Comparison of ENCODE assay signal across 27 cellular contexts in the genomic region with DNA sequence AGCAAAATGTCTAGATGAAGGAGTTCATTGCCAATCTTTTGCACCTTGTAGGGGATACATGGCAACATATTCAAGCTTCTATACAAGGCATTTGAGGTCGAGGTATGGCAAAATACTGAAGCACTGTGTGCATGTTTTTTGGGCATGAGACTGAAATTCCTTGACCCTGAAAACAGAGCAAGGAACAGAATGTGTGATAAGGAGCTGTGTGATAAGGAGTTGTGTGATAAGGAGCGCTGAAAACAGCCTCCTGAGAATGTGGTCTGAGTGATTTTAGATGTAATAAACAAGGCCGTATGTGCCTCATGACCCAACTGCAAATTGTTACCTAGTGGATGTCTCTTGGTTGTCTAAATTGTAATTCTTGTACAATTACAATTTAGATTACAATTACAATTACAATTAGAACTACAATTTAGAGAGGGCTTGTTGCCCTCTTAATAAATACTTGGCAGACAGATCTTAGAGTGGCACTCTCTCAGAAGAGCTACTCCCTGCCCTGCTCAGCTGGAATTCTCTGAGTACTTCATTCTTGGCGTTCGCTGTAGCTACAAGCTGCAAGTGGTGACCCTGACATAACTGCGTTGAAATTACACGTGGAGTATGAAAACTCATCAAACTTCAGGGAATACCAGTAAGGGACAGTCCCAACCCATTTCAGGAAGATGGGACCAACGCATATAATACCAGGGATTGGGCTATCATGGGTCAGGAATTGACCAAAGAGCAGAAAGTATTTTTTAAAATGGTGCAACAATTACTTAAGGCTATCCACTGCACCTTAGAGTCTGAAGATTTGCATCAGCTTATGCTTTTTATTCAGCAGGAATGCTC. TPM values are rescaled to one million over a fixed set of nuclear protein-coding genes. Genes with fewer than 3 reads are reported as not detected.
DNase-seq lines count a peak whose midpoint lies in the region; ATAC-seq, FAIRE-seq and TF ChIP-seq lines count a peak whose summit lies in the region.
"Had no signal": no experiment of that assay in that cellular context is flagged by ENCODE, and none has a peak within 500 bp of the region (broad histone marks: within the 10 kb centered on the region; RNA-seq: fewer than 3 reads in every experiment).

No MANE protein-coding gene starts in this region.

- H3K36me3 Mint-ChIP-seq in GM23338 (ENCODE audit: low read depth): no peaks in the 10 kb centered on the region
- peaks cover 0 to 8% (median 0%) of the 10 kb centered on the region in 3 donors for H3K36me3 Mint-ChIP-seq in CD8-positive, alpha-beta memory T cell
- H3K36me3 Mint-ChIP-seq: activated naive CD4-positive, alpha-beta T cell treated with anti-CD3 and anti-CD28 coated beads, Interleukin-2, amount 50 U/mL, for 24 hours; naive thymus-derived CD4-positive, alpha-beta T cell; WTC11 had no signal

- CTCF ChIA-PET in CD8-positive, alpha-beta memory T cell (lab: Charles Lee): no interaction called here

- H3K27me3 Mint-ChIP-seq in GM23338 (ENCODE audit: insufficient read depth, low read depth, poor library complexity): peaks cover 4% of the 10 kb centered on the region
- no peaks in the 10 kb centered on the region for H3K27me3 Mint-ChIP-seq in CD8-positive, alpha-beta memory T cell
- H3K27me3 Mint-ChIP-seq: activated naive CD4-positive, alpha-beta T cell treated with anti-CD3 and anti-CD28 coated beads, Interleukin-2, amount 50 U/mL, for 24 hours; central memory CD8-positive, alpha-beta T cell had no signal

- H3K4me2 ChIP-seq in GM23338: no peak overlapping the region
- H3K4me2 ChIP-seq: smooth muscle cell had no signal

- peak overlapping the region; percentile 0; the same call in 1 of the 2 replicates for H2AFZ ChIP-seq in GM23338

- H3K9me2 ChIP-seq in GM23338 (ENCODE audit: insufficient read depth): no peaks in the 10 kb centered on the region

- H3K9me3 ChIP-seq in left ventricle myocardium inferior (replicated peaks): peaks cover 3% of the 10 kb centered on the region
- no peaks in the 10 kb centered on the region for H3K9me3 ChIP-seq in small intestine (ENCODE audit: control insufficient read depth, low read depth)
- no peaks in the 10 kb centered on the region for H3K9me3 ChIP-seq in CD8-positive, alpha-beta memory T cell (ENCODE audit: low read length)
- H3K9me3 ChIP-seq: gastrocnemius medialis had no signal

- H3K27me3 ChIP-seq in GM23338 (ENCODE audit: insufficient read depth) (no peaks in the 10 kb centered on the region), left ventricle myocardium inferior (ENCODE audit: low read depth) (no peaks in the 10 kb centered on the region), small intestine (ENCODE audit: control insufficient read depth in 2 of 2, insufficient read depth in 2 of 2, low read length in 2 of 2) (no peaks in the 10 kb centered on the region)
- H3K27me3 ChIP-seq in CD8-positive, alpha-beta memory T cell (ENCODE audit: insufficient read depth, low read length, poor library complexity, severe bottlenecking): no peaks in the 10 kb centered on the region
- H3K27me3 ChIP-seq: gastrocnemius medialis had no signal

- H3K4me1 Mint-ChIP-seq in GM23338: no peaks in the 10 kb centered on the region; the same call in 2 of the 3 replicates
- H3K4me1 Mint-ChIP-seq in CD8-positive, alpha-beta memory T cell: no peaks in the 10 kb centered on the region
- H3K4me1 Mint-ChIP-seq: activated naive CD4-positive, alpha-beta T cell treated with anti-CD3 and anti-CD28 coated beads, Interleukin-2, amount 50 U/mL, for 24 hours; central memory CD8-positive, alpha-beta T cell; naive thymus-derived CD4-positive, alpha-beta T cell had no signal

- ATAC-seq in GM23338: no peak
- ATAC-seq in GM21528 (IDR thresholded peaks at IDR 0.05; ENCODE audit: low FRiP score, unreplicated experiment): no peak
- ATAC-seq: gastrocnemius medialis; naive thymus-derived CD4-positive, alpha-beta T cell had no signal

- no peak for FAIRE-seq in small intestine (lab: Jason Lieb, UNC)
- FAIRE-seq: D721Med, keratinocyte had no signal

- WGBS in small intestine, 3 donors: 56 to 73% (median 62%) methylated on average over 8 of the region's 8 CpGs

- no peaks in the 10 kb centered on the region for H3K4me1 ChIP-seq in GM23338 (ENCODE audit: insufficient read depth)
- peaks cover 36% of the 10 kb centered on the region for H3K4me1 ChIP-seq in left ventricle myocardium inferior
- peaks cover 0 to 2% of the 10 kb centered on the region in 2 donors for H3K4me1 ChIP-seq in small intestine (ENCODE audit: control insufficient read depth in 2 of 2, insufficient read depth in 1 of 2, low read depth in 1 of 2, low read length in 1 of 2)
- no peaks in the 10 kb centered on the region for H3K4me1 ChIP-seq in CD8-positive, alpha-beta memory T cell (ENCODE audit: insufficient read depth, low read length)
- H3K4me1 ChIP-seq: gastrocnemius medialis had no signal

- no peaks in the 10 kb centered on the region for H4K20me1 ChIP-seq in GM23338 (replicated peaks; ENCODE audit: insufficient read depth)

- DNase-seq in GM23338 (ENCODE audit: low spot score): no peak
- DNase-seq in amniotic epithelial cell (ENCODE audit: low read depth): peak; percentile 98
- DNase-seq in left ventricle myocardium inferior: no peak
- DNase-seq in small intestine: peak; percentile 34
- no peak for DNase-seq in stimulated activated naive CD4-positive, alpha-beta T cell (lab: John Stamatoyannopoulos, UW)
- DNase-seq in CD8-positive, alpha-beta memory T cell: no peak
- DNase-seq: activated CD4-positive, alpha-beta T cell treated with anti-CD3 and anti-CD28 coated beads, Interleukin-2, amount 50 U/mL, for 4 hours; aorta; gastrocnemius medialis; IMR-90; mesenchymal stem cell; naive thymus-derived CD4-positive, alpha-beta T cell; NCI-H1092 treated with DMSO at 0.1 percent for 48 hours; NCI-H2081; NCI-H82; nucleus accumbens had no signal

- TF ChIP-seq CTCF in GM23338 (conservative IDR thresholded peaks at IDR 0.05; ENCODE audit: low read depth in 2 of 2) (no peak), left ventricle myocardium inferior (IDR thresholded peaks at IDR 0.05; ENCODE audit: borderline replicate concordance) (no peak)

- H3K4me3 ChIP-seq in GM23338 (no peak overlapping the region), left ventricle myocardium inferior (no peak overlapping the region), small intestine (ENCODE audit: low read depth in 1 of 2, low read length in 2 of 2) (no peak overlapping the region)
- H3K4me3 ChIP-seq in CD8-positive, alpha-beta memory T cell (ENCODE audit: low read length): no peak overlapping the region
- H3K4me3 ChIP-seq: gastrocnemius medialis, smooth muscle cell had no signal

- H3K27ac Mint-ChIP-seq in GM23338: no peak overlapping the region
- peak overlapping the region in 1 of 8 donors; percentile 7 for H3K27ac Mint-ChIP-seq in CD8-positive, alpha-beta memory T cell
- H3K27ac Mint-ChIP-seq: activated naive CD4-positive, alpha-beta T cell treated with anti-CD3 and anti-CD28 coated beads, Interleukin-2, amount 50 U/mL, for 24 hours; naive thymus-derived CD4-positive, alpha-beta T cell; T-helper 2 cell treated with Interferon-gamma antibody and Interleukin-4, amounts not matched to agents 5 μg/mL and 100 μg/mL, for 36 hours; WTC11 had no signal

- no peaks in the 10 kb centered on the region for H3K36me3 ChIP-seq in GM23338 (ENCODE audit: insufficient read depth)
- no peaks in the 10 kb centered on the region for H3K36me3 ChIP-seq in left ventricle myocardium inferior
- no peaks in the 10 kb centered on the region for H3K36me3 ChIP-seq in small intestine (ENCODE audit: control insufficient read depth in 2 of 2, insufficient read depth in 2 of 2, low read length in 2 of 2)
- no peaks in the 10 kb centered on the region for H3K36me3 ChIP-seq in CD8-positive, alpha-beta memory T cell (ENCODE audit: insufficient read depth, low read length)
- H3K36me3 ChIP-seq: gastrocnemius medialis had no signal

- H3K27ac ChIP-seq in GM23338 (ENCODE audit: low read depth): no peak overlapping the region
- peak overlapping the region; percentile 53 for H3K27ac ChIP-seq in left ventricle myocardium inferior (replicated peaks)
- H3K27ac ChIP-seq in small intestine (ENCODE audit: low read depth in 1 of 2, low read length in 1 of 2): no peak overlapping the region
- H3K27ac ChIP-seq in CD8-positive, alpha-beta memory T cell (ENCODE audit: low read depth, low read length): no peak overlapping the region
- H3K27ac ChIP-seq: C4-2B, gastrocnemius medialis had no signal

- no peaks in the 10 kb centered on the region for H3K79me2 ChIP-seq in GM23338 (replicated peaks; ENCODE audit: insufficient read depth)

- H3K9me3 Mint-ChIP-seq in GM23338: 0 out of 3 replicates have a peak, but pooled peaks cover 2% of the 10 kb centered on the region
- no peaks in the 10 kb centered on the region for H3K9me3 Mint-ChIP-seq in CD8-positive, alpha-beta memory T cell
- H3K9me3 Mint-ChIP-seq: activated naive CD4-positive, alpha-beta T cell treated with anti-CD3 and anti-CD28 coated beads, Interleukin-2, amount 50 U/mL, for 24 hours; central memory CD8-positive, alpha-beta T cell; T-helper 2 cell treated with Interferon-gamma antibody and Interleukin-4, amounts not matched to agents 5 μg/mL and 100 μg/mL, for 36 hours had no signal

- POLR2A ChIA-PET in CD8-positive, alpha-beta memory T cell (lab: Charles Lee): no interaction called here

- no peaks in the 10 kb centered on the region for H3F3A ChIP-seq in GM23338 (replicated peaks; ENCODE audit: low read depth)

- intact Hi-C loops in left ventricle myocardium inferior (cut with micrococcal nuclease): no loop called here

- no peak overlapping the region for H3K4me3 Mint-ChIP-seq in GM23338
- H3K4me3 Mint-ChIP-seq in CD8-positive, alpha-beta memory T cell: no peak overlapping the region
- H3K4me3 Mint-ChIP-seq: activated naive CD4-positive, alpha-beta T cell treated with anti-CD3 and anti-CD28 coated beads, Interleukin-2, amount 50 U/mL, for 24 hours; central memory CD8-positive, alpha-beta T cell; naive thymus-derived CD4-positive, alpha-beta T cell; T-helper 2 cell treated with Interferon-gamma antibody and Interleukin-4, amounts not matched to agents 5 μg/mL and 100 μg/mL, for 36 hours; WTC11 had no signal

RNA-seq across cellular contexts. Expression of a gene that starts 20.0 kb away (rescaled TPM):
- total RNA-seq in GM23338 (2014; rRNA removed; shearing (Covaris generic)): not detected in 2 replicates
- polyA plus RNA-seq in GM23338 (2016; fragmentation: Nextera tagmentation; extraction: Ambion mirVana) (not detected in 2 replicates), small intestine (100 to 1,000 TPM in 1 of 3 donors, 10 to 100 TPM in 2; 21.6 to 230 (median 39.8) TPM)
- total RNA-seq in left ventricle myocardium inferior: 1.0 TPM
- total RNA-seq in CD8-positive, alpha-beta memory T cell: not detected
- polyA plus RNA-seq in CD8-positive, alpha-beta memory T cell: not detected
- total RNA-seq: epithelial cell of proximal tubule, IMR-90, pulmonary artery endothelial cell, smooth muscle cell, WTC11 had no signal
- polyA plus RNA-seq: IMR-90; keratinocyte; naive thymus-derived CD4-positive, alpha-beta T cell; smooth muscle cell had no signal

RNA-seq across cellular contexts. Expression of a gene that starts 42.3 kb away (rescaled TPM):
- not detected in 2 replicates for total RNA-seq in GM23338 (2014; rRNA removed; shearing (Covaris generic))
- polyA plus RNA-seq in GM23338 (2016; fragmentation: Nextera tagmentation; extraction: Ambion mirVana): not detected in 2 replicates
- total RNA-seq in left ventricle myocardium inferior: 0.14 TPM
- 1 to 10 TPM in 1 of 3 donors, under 1 TPM in 2; 0.39 to 3.2 (median 0.67) TPM for polyA plus RNA-seq in small intestine
- 1 to 10 TPM; 1.8 to 1.9 TPM for total RNA-seq in CD8-positive, alpha-beta memory T cell
- polyA plus RNA-seq in CD8-positive, alpha-beta memory T cell: 40.7 TPM
- total RNA-seq: epithelial cell of proximal tubule, gastrocnemius medialis, IMR-90, pulmonary artery endothelial cell, WTC11 had no signal
- polyA plus RNA-seq: IMR-90, keratinocyte, smooth muscle cell had no signal

RNA-seq across cellular contexts. Expression of a gene that starts 49.6 kb away (rescaled TPM):
- 7.0 and 12.8 TPM in 2 replicates for total RNA-seq in GM23338 (2014; rRNA removed; shearing (Covaris generic))
- polyA plus RNA-seq in GM23338 (2016; fragmentation: Nextera tagmentation; extraction: Ambion mirVana): 7.2 and 8.0 TPM in 2 replicates
- total RNA-seq in left ventricle myocardium inferior: 0.19 TPM
- 100 to 1,000 TPM in 1 of 3 donors, 10 to 100 TPM in 2; 33.8 to 318 (median 90.2) TPM for polyA plus RNA-seq in small intestine
- total RNA-seq in CD8-positive, alpha-beta memory T cell: not detected
- not detected for polyA plus RNA-seq in CD8-positive, alpha-beta memory T cell
- total RNA-seq: aorta; epithelial cell of proximal tubule; gastrocnemius medialis; IMR-90; naive thymus-derived CD4-positive, alpha-beta T cell; pulmonary artery endothelial cell; smooth muscle cell had no signal
- polyA plus RNA-seq: IMR-90; naive thymus-derived CD4-positive, alpha-beta T cell; smooth muscle cell had no signal

Comparison
In these comparisons a context has a peak if more than half of its experiments do, and no peak if none do; other contexts are left out.
1. DNase-seq: peak in amniotic epithelial cell (single experiment) and small intestine (single experiment); none in GM23338 (single experiment), left ventricle myocardium inferior (single experiment), stimulated activated naive CD4-positive, alpha-beta T cell (0 of 6) and CD8-positive, alpha-beta memory T cell (0 of 5).